In the genomic region with DNA sequence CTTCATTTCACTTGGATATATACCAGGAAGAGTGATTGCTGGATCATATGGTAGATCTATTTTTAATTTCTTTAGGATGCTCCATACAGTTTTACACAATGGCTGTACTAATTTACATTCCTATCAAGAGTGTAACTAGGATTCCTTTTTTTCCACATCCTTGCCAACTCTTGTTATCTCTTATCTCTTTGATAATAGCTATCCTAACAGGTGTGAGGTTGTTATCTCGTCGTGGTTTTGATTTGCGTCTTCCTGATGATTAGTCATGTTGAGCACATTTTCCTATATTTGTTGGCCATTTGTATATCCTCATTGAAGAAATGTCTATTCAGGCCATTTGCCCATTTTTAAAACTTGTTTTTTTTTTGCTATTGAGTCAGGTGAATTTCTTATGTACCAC, we compare ENCODE assay signal across 16 cellular contexts.
DNase-seq lines count a peak whose midpoint lies in the region; ATAC-seq and TF ChIP-seq lines count a peak whose summit lies in the region.
"Had no signal": no experiment of that assay in that cellular context is flagged by ENCODE, and none has a peak within 500 bp of the region (broad histone marks: within the 10 kb centered on the region; RNA-seq: fewer than 3 reads in every experiment).

No MANE protein-coding gene starts in this region.

- WGBS in mesendoderm (ENCODE audit: extremely low coverage, insufficient coverage, low lambda C conversion rate) = no CpG with 5 or more reads among the region's 3 CpGs

- CTCF ChIA-PET in Calu3 (lab: Charles Lee) = no interaction called here

- no peak for ATAC-seq in HG03095 (IDR thresholded peaks at IDR 0.05; ENCODE audit: unreplicated experiment)
- ATAC-seq: GM12878 had no signal

- H3K79me2 ChIP-seq in mesendoderm (ENCODE audit: control insufficient read depth, insufficient read depth, low read length) = no peaks in the 10 kb centered on the region

- H3K4me3 ChIP-seq in mesendoderm (ENCODE audit: low read length) (no peak overlapping the region), MG63 (no peak overlapping the region)
- H3K4me3 ChIP-seq: GM12878 had no signal

- peaks cover 5% of the 10 kb centered on the region; the same call in 1 of the 2 replicates for H3K9me3 ChIP-seq in MG63

- H3K4me2 ChIP-seq in mesendoderm (ENCODE audit: low read length) = no peak overlapping the region

- no peak overlapping the region for H3K27ac Mint-ChIP-seq in Calu3 (ENCODE audit: unreplicated experiment)
- H3K27ac Mint-ChIP-seq: B cell; CD4-positive, alpha-beta T cell; H9; IgD-negative memory B cell had no signal

- no peak overlapping the region for H2AK5ac ChIP-seq in mesendoderm (ENCODE audit: low read length)

- intact Hi-C loops in Calu3 (cut with micrococcal nuclease; ENCODE audit: unreplicated experiment) = no loop called here

- H4K5ac ChIP-seq in mesendoderm (ENCODE audit: low read length) = no peak overlapping the region

- no peaks in the 10 kb centered on the region for H3K36me3 ChIP-seq in mesendoderm (ENCODE audit: control insufficient read depth, insufficient read depth, low read length)
- no peaks in the 10 kb centered on the region for H3K36me3 ChIP-seq in MG63

- H3K18ac ChIP-seq in mesendoderm (ENCODE audit: low read length) = no peak overlapping the region

- H3K9me3 Mint-ChIP-seq in Calu3 (ENCODE audit: low read depth, unreplicated experiment) = no peaks in the 10 kb centered on the region

- H3K4me1 Mint-ChIP-seq in Calu3 (ENCODE audit: low read depth, unreplicated experiment) = no peaks in the 10 kb centered on the region
- H3K4me1 Mint-ChIP-seq: B cell, H9, IgD-negative memory B cell had no signal

- H3K27me3 ChIP-seq in mesendoderm (ENCODE audit: insufficient read depth, low read length, poor library complexity) (no peaks in the 10 kb centered on the region), MG63 (no peaks in the 10 kb centered on the region)

- no peak overlapping the region for H3K27ac ChIP-seq in mesendoderm (ENCODE audit: low read depth, low read length)

- no peak overlapping the region for H3K56ac ChIP-seq in mesendoderm (ENCODE audit: low read length)

- no peak overlapping the region for H3K9ac ChIP-seq in mesendoderm (ENCODE audit: low read length)

- H3K4ac ChIP-seq in mesendoderm (ENCODE audit: low read depth, low read length) = no peak overlapping the region

- no peaks in the 10 kb centered on the region for H3K79me1 ChIP-seq in mesendoderm (ENCODE audit: low read length)

- no peak overlapping the region for H2BK15ac ChIP-seq in mesendoderm (replicated peaks; ENCODE audit: low read depth)

- no peak for TF ChIP-seq CTCF in Calu3 (IDR thresholded peaks at IDR 0.05; ENCODE audit: unreplicated experiment)

- no peaks in the 10 kb centered on the region for H3K36me3 Mint-ChIP-seq in Calu3 (ENCODE audit: insufficient read depth, unreplicated experiment)
- H3K36me3 Mint-ChIP-seq: IgD-negative memory B cell had no signal

- no peak overlapping the region for H3K23ac ChIP-seq in mesendoderm (ENCODE audit: low read length)

- DNase-seq in LoVo (ENCODE audit: low spot score) (peak; percentile 37), RPMI7951 (ENCODE audit: low read depth) (peak; percentile 40), dermis blood vessel endothelial cell (peak; percentile 44), mesendoderm (peak; percentile 85), MG63 (no peak), Calu3 (no peak)
- no peak for DNase-seq in effector CD4-positive, alpha-beta T cell
- DNase-seq: C1 segment of cervical spinal cord; CD4-positive, alpha-beta T cell; DMS79; GOT3; H9 had no signal

- no peak overlapping the region for H2BK120ac ChIP-seq in mesendoderm (ENCODE audit: low read depth, low read length)

- no peak overlapping the region for H3K4me3 Mint-ChIP-seq in Calu3 (ENCODE audit: low read depth, unreplicated experiment)
- H3K4me3 Mint-ChIP-seq: B cell; CD4-positive, alpha-beta T cell; H9; IgD-negative memory B cell had no signal

- H3K27me3 Mint-ChIP-seq in Calu3 (ENCODE audit: unreplicated experiment) = no peaks in the 10 kb centered on the region
- H3K27me3 Mint-ChIP-seq: CD4-positive, alpha-beta T cell had no signal

- no peaks in the 10 kb centered on the region for H3K4me1 ChIP-seq in mesendoderm (ENCODE audit: control insufficient read depth, low read depth, low read length)

- no peak overlapping the region for H4K8ac ChIP-seq in mesendoderm (ENCODE audit: low read depth, low read length)

- BruUV-seq in Calu3 (replicated peaks; lab: Mats Ljungman, UMichigan) = no TSS peak

- no peak overlapping the region for H2BK5ac ChIP-seq in mesendoderm (ENCODE audit: low read length)

Comparison
In these comparisons a context has a peak if more than half of its experiments do, and no peak if none do; other contexts are left out.
1. DNase-seq: peak in LoVo (single experiment), RPMI7951 (single experiment), dermis blood vessel endothelial cell (single experiment) and mesendoderm (single experiment); none in MG63 (single experiment), Calu3 (single experiment) and effector CD4-positive, alpha-beta T cell (single experiment).